Comparison of ENCODE assay signal across 25 cellular contexts in genomic region chr3:164458986-164459385, GRCh38.
DNase-seq lines count a peak whose midpoint lies in the region; ATAC-seq, FAIRE-seq and TF ChIP-seq lines count a peak whose summit lies in the region.
"Had no signal": no experiment of that assay in that cellular context is flagged by ENCODE, and none has a peak within 500 bp of the region (broad histone marks: within the 10 kb centered on the region; RNA-seq: fewer than 3 reads in every experiment).

No MANE protein-coding gene starts in this region.

- intact Hi-C loops in CD4-positive, alpha-beta T cell (cut with DNase I, micrococcal nuclease): no loop called here
- intact Hi-C loops in Right ventricle myocardium superior (cut with DNase I): no loop called here

- CTCF ChIA-PET in CD4-positive, alpha-beta T cell (lab: Charles Lee): no interaction called here

- ATAC-seq in CD4-positive, alpha-beta T cell (ENCODE audit: poor library complexity): no peak
- no peak for ATAC-seq in Right ventricle myocardium superior (ENCODE audit: poor library complexity)
- ATAC-seq: HepG2; left colon; stimulated activated naive CD8-positive, alpha-beta T cell treated with anti-CD3 and anti-CD28 coated beads, Interleukin-15, Interleukin-2, amounts not matched to agents 100 U/mL and 50 U/mL, for 24 hours had no signal

- H3K27me3 ChIP-seq in CD4-positive, alpha-beta T cell (ENCODE audit: control insufficient read depth, insufficient read depth, low read length): no peaks in the 10 kb centered on the region
- H3K27me3 ChIP-seq: esophagus muscularis mucosa, neural progenitor cell had no signal

- H3K36me3 Mint-ChIP-seq in CD4-positive, alpha-beta T cell (ENCODE audit: low read depth): no peaks in the 10 kb centered on the region
- H3K36me3 Mint-ChIP-seq: CD4-positive, CD25-positive, alpha-beta regulatory T cell; mesothelial cell of epicardium; neural progenitor cell; type B pancreatic cell had no signal

- TF ChIP-seq CTCF in CD4-positive, alpha-beta T cell (IDR thresholded peaks at IDR 0.05): no peak

- H3K9me3 ChIP-seq in CD4-positive, alpha-beta T cell (ENCODE audit: control insufficient read depth, low read length): no peaks in the 10 kb centered on the region
- H3K9me3 ChIP-seq: esophagus muscularis mucosa had no signal

- H3K4me3 Mint-ChIP-seq in CD4-positive, alpha-beta T cell: no peak overlapping the region
- H3K4me3 Mint-ChIP-seq: CD4-positive, CD25-positive, alpha-beta regulatory T cell; HFFc6; mesothelial cell of epicardium; neural progenitor cell; type B pancreatic cell had no signal

- H3K27ac ChIP-seq in CD4-positive, alpha-beta T cell (ENCODE audit: low read depth, low read length): no peak overlapping the region
- H3K27ac ChIP-seq: esophagus muscularis mucosa, neural progenitor cell had no signal

- H3K9me3 Mint-ChIP-seq in CD4-positive, alpha-beta T cell: peaks cover 10% of the 10 kb centered on the region
- H3K9me3 Mint-ChIP-seq: neural progenitor cell, type B pancreatic cell had no signal

- no peaks in the 10 kb centered on the region for H3K27me3 Mint-ChIP-seq in CD4-positive, alpha-beta T cell
- H3K27me3 Mint-ChIP-seq: CD4-positive, CD25-positive, alpha-beta regulatory T cell; type B pancreatic cell had no signal

- no peak for FAIRE-seq in frontal cortex (lab: Jason Lieb, UNC)
- FAIRE-seq: A204.1, HepG2 had no signal

- DNase-seq in A172 (ENCODE audit: low spot score) (peak; percentile 80), HK-2 (ENCODE audit: unreplicated experiment) (peak; percentile 65), amniotic epithelial cell (ENCODE audit: low read depth) (peak; percentile 96), fibroblast of peridontal ligament (ENCODE audit: extremely low read depth) (peak; percentile 46), frontal cortex (ENCODE audit: low spot score in 2 of 2) (no peak), Right ventricle myocardium superior (no peak), NCI-H187 (lab: John Stamatoyannopoulos, UW) (no peak)
- no peak for DNase-seq in CD4-positive, alpha-beta T cell
- DNase-seq: activated effector memory CD4-positive, alpha-beta T cell treated with Interleukin-2 at 50 U/mL for 16 hours; aorta; CD4-positive, CD25-positive, alpha-beta regulatory T cell; dermis blood vessel endothelial cell; HFFc6; hypothalamus; left colon; NCI-H1694 treated with DMSO at 0.1 percent for 48 hours; stimulated activated CD4-positive, alpha-beta T cell treated with anti-CD3 and anti-CD28 coated beads, Interleukin-15, amount 100 ng/mL, for 24 hours; stimulated activated naive CD8-positive, alpha-beta T cell treated with anti-CD3 and anti-CD28 coated beads, Interleukin-15, Interleukin-2, amounts not matched to agents 100 U/mL and 50 U/mL, for 24 hours; T-helper 9 cell had no signal

- H3K27ac Mint-ChIP-seq in CD4-positive, alpha-beta T cell: no peak overlapping the region
- H3K27ac Mint-ChIP-seq: CD4-positive, CD25-positive, alpha-beta regulatory T cell; HFFc6; mesothelial cell of epicardium; neural progenitor cell; type B pancreatic cell had no signal

- no peaks in the 10 kb centered on the region for H3K4me1 Mint-ChIP-seq in CD4-positive, alpha-beta T cell (ENCODE audit: low read depth)
- H3K4me1 Mint-ChIP-seq: CD4-positive, CD25-positive, alpha-beta regulatory T cell; mesothelial cell of epicardium; neural progenitor cell had no signal

- POLR2A ChIA-PET in CD4-positive, alpha-beta T cell (lab: Charles Lee): no interaction called here

Comparison
In these comparisons a context has a peak if more than half of its experiments do, and no peak if none do; other contexts are left out.
1. DNase-seq: peak in A172 (single experiment), HK-2 (single experiment), amniotic epithelial cell (single experiment) and fibroblast of peridontal ligament (single experiment); none in frontal cortex (0 of 2), CD4-positive, alpha-beta T cell (0 of 10), Right ventricle myocardium superior (single experiment) and NCI-H187 (0 of 2).